Comparison of ENCODE assay signal across 2 cellular contexts in genomic region chr11:1468473-1469066, GRCh38.
TF ChIP-seq lines count a peak whose summit lies in the region.

No MANE protein-coding gene starts in this region.

TF ChIP-seq in IMR-90, 13 proteins besides CTCF, POLR2A, EP300 and RAD21:
- no peak for TF ChIP-seq RCOR1 (IDR thresholded peaks at IDR 0.05; ENCODE audit: insufficient replicate concordance, low read length)
- no peak for TF ChIP-seq USF2 (IDR thresholded peaks at IDR 0.05; ENCODE audit: low read depth, low read length)
- no peak for TF ChIP-seq ELK1 (IDR thresholded peaks at IDR 0.05; ENCODE audit: borderline replicate concordance, low read depth, low read length)
- no peak for TF ChIP-seq NFE2L2 (IDR thresholded peaks at IDR 0.05; ENCODE audit: low read depth, low read length)
- TF ChIP-seq SMC3 (IDR thresholded peaks at IDR 0.05; ENCODE audit: low read depth, low read length), result no peak
- TF ChIP-seq RFX5 (IDR thresholded peaks at IDR 0.05; ENCODE audit: low read depth, low read length), result no peak
- TF ChIP-seq CHD1 (IDR thresholded peaks at IDR 0.05; ENCODE audit: low read depth, low read length), result no peak
- TF ChIP-seq BHLHE40 (IDR thresholded peaks at IDR 0.05; ENCODE audit: low read depth, low read length), result no peak
- no peak for TF ChIP-seq MAZ (IDR thresholded peaks at IDR 0.05; ENCODE audit: borderline replicate concordance, low read depth, low read length)
- no peak for TF ChIP-seq MXI1 (IDR thresholded peaks at IDR 0.05; ENCODE audit: borderline replicate concordance, low read depth, low read length)
- TF ChIP-seq FOS (IDR thresholded peaks at IDR 0.05; ENCODE audit: low read depth, low read length), result no peak
- no peak for TF ChIP-seq MAFK (IDR thresholded peaks at IDR 0.05; ENCODE audit: low read depth, low read length)
- no peak for TF ChIP-seq CEBPB (IDR thresholded peaks at IDR 0.05; ENCODE audit: low read depth, low read length)

TF ChIP-seq in K562, 482 proteins besides CTCF, POLR2A, EP300 and RAD21:
- no peak for TF ChIP-seq ARID4B (CRISPR knock-in tag; IDR thresholded peaks at IDR 0.05)
- peak; percentile 44; the same call in 1 of the 2 replicates for TF ChIP-seq ZNF740 (CRISPR knock-in tag; IDR thresholded peaks at IDR 0.05)
- TF ChIP-seq ZNF740 (tag; IDR thresholded peaks at IDR 0.05), result no peak
TF ChIP-seq in K562: peak in this region for 1.
